In the genomic region with DNA sequence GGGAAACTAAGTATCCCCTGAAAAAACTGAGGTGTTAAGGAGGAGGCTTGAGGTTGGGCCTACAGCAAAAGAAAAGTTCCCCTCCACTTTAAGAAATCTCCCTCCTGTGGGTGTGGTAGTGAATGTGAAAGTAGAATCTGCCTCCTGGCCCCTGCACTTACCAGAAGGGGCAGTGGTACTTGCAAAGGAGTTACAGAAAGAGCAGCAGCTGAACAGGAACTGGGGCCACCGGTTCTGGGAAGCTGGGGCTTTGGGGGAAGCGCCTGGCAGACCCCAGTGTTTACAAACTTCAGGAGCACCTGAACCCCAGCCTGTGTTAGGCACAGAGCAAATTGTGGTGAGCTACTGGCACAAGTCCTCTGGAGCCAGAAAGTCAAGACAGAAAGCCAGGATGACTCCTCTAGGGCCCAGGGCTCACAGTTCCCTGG, we compare ENCODE assay signal across 8 cellular contexts.
DNase-seq lines count a peak whose midpoint lies in the region; ATAC-seq and TF ChIP-seq lines count a peak whose summit lies in the region.

No MANE protein-coding gene starts in this region.

- no peak for TF ChIP-seq EP300 in upper lobe of left lung (IDR thresholded peaks at IDR 0.05)

- POLR2A ChIA-PET in activated B cell treated with CpG ODN at 0.5 μM for 24 hours (lab: Charles Lee): interaction anchor here (1.0 to 3.0 kb wide), 10 partner anchors 27 to 650 kb away, joined by 4 to 26 read pairs (median 5); a partner anchor contains a TSS

- CTCF ChIA-PET in activated B cell treated with CpG ODN at 0.5 μM for 24 hours (lab: Charles Lee): interaction anchor here (0.9 to 3.2 kb wide), 10 partner anchors 9 to 652 kb away, joined by 3 to 11 read pairs (median 3); a partner anchor contains a TSS

- H3K4me1 ChIP-seq in HAP-1 (no peaks in the 10 kb centered on the region), upper lobe of left lung (peaks cover 8 to 23% (median 18%) of the 10 kb centered on the region in 4 donors)

- no peaks in the 10 kb centered on the region for H3K27me3 ChIP-seq in HAP-1 (ENCODE audit: low read depth)
- no peaks in the 10 kb centered on the region for H3K27me3 ChIP-seq in upper lobe of left lung

- in situ Hi-C loops in HAP-1 (cut with MboI; ENCODE audit: low sequenced_read_pairs): no loop called here

- peaks cover 31% of the 10 kb centered on the region for H3K4me1 Mint-ChIP-seq in activated B cell treated with CpG ODN at 0.5 μM for 24 hours

- no peaks in the 10 kb centered on the region for H3K27me3 Mint-ChIP-seq in activated B cell treated with CpG ODN at 0.5 μM for 24 hours

- 0 to 17% methylated on average over 1 to 2 of the region's 2 CpGs for WGBS in upper lobe of left lung, 2 donors

- DNase-seq in activated B cell treated with CpG ODN at 0.5 μM for 24 hours (peak; percentile 22), foreskin fibroblast (no peak), HAP-1 (ENCODE audit: low spot score in 2 of 2) (no peak), NOMO-1 treated with dmso at 0.1 percent for 144 hours (lab: John Stamatoyannopoulos, UW; ENCODE audit: unreplicated experiment) (no peak), upper lobe of left lung (no peak), midbrain (lab: John Stamatoyannopoulos, UW) (no peak)

- intact Hi-C loops in activated B cell treated with CpG ODN at 0.5 μM for 24 hours (cut with micrococcal nuclease): loop anchor here (1.0 to 5.0 kb wide), 6 partner anchors 26 to 653 kb away; no protein-coding TSS in a partner anchor

- peak overlapping the region; percentile 91 for H3K27ac Mint-ChIP-seq in activated B cell treated with CpG ODN at 0.5 μM for 24 hours

- peak overlapping the region in 2 of 4 donors; percentile 24 to 29 for H3K27ac ChIP-seq in upper lobe of left lung

- TF ChIP-seq CTCF in activated B cell treated with CpG ODN at 0.5 μM for 24 hours (IDR thresholded peaks at IDR 0.05) (no peak), foreskin fibroblast (IDR thresholded peaks at IDR 0.05; ENCODE audit: low read depth, low read length) (peak; percentile 22), upper lobe of left lung (IDR thresholded peaks at IDR 0.05) (peak in 1 of 6 experiments; percentile 26)

- H3K36me3 Mint-ChIP-seq in activated B cell treated with CpG ODN at 0.5 μM for 24 hours (ENCODE audit: low read depth): no peaks in the 10 kb centered on the region

- H3K4me3 ChIP-seq in foreskin fibroblast (ENCODE audit: low read depth in 1 of 2, low read length in 2 of 2): no peak overlapping the region
- no peak overlapping the region for H3K4me3 ChIP-seq in HAP-1
- no peak overlapping the region for H3K4me3 ChIP-seq in upper lobe of left lung

- H3K9me3 Mint-ChIP-seq in activated B cell treated with CpG ODN at 0.5 μM for 24 hours: no peaks in the 10 kb centered on the region

- H3K36me3 ChIP-seq in HAP-1 (replicated peaks) (no peaks in the 10 kb centered on the region), upper lobe of left lung (no peaks in the 10 kb centered on the region)

- H3K9me3 ChIP-seq in HAP-1 (no peaks in the 10 kb centered on the region; the same call in 1 of the 2 replicates), upper lobe of left lung (no peaks in the 10 kb centered on the region)

- TF ChIP-seq POLR2A in upper lobe of left lung (IDR thresholded peaks at IDR 0.05): no peak

- ATAC-seq in GM18868 (IDR thresholded peaks at IDR 0.05; ENCODE audit: unreplicated experiment): peak; percentile 95
- ATAC-seq in HG02852 (IDR thresholded peaks at IDR 0.05; ENCODE audit: unreplicated experiment): peak; percentile 93
- peak; percentile 96 for ATAC-seq in activated B cell treated with CpG ODN at 0.5 μM for 24 hours (ENCODE audit: low read depth)
- ATAC-seq in upper lobe of left lung (ENCODE audit: low FRiP score in 2 of 2): no peak

- H3K4me3 Mint-ChIP-seq in activated B cell treated with CpG ODN at 0.5 μM for 24 hours: no peak overlapping the region

Comparison
In these comparisons a context has a peak if more than half of its experiments do, and no peak if none do; other contexts are left out.
1. ATAC-seq: peak in GM18868 (single experiment), HG02852 (single experiment) and activated B cell treated with CpG ODN at 0.5 μM for 24 hours (single experiment); none in upper lobe of left lung (0 of 2).